9 cellular contexts compared by ENCODE assay signal in the genomic region with DNA sequence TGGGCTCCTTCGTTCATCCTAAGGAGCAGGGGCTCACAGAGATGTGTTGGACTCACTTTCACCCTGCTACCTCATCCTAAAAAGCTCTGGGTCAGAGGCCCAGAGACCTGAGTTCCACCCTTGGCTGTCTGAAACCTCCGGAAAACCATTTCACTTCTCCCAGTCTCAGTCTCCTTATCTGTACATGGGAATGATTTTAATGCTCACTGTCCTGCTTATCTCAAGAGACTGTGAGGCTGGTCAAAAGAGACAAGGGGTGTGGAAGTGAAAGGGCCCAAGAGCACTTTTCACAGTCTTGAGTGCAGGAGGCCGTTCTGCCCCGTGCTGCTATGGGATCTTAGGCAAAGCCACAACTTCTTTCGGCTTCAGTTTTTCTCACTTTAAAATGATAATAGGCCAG. TPM values are rescaled to one million over a fixed set of nuclear protein-coding genes. Genes with fewer than 3 reads are reported as not detected.
"Had no signal": no experiment of that assay in that cellular context is flagged by ENCODE, and none has a peak within 500 bp of the region (broad histone marks: within the 10 kb centered on the region; RNA-seq: fewer than 3 reads in every experiment).

No MANE protein-coding gene starts in this region.

- H3K36me3 ChIP-seq: HAP-1 had no signal

- H2AFZ ChIP-seq: GM23248 had no signal

- H3K4me1 ChIP-seq: HAP-1 had no signal

- H3K27ac ChIP-seq: GM23248, HL-60 had no signal

- H3K9ac ChIP-seq: GM23248 had no signal

- H3K36me3 Mint-ChIP-seq: IgD-negative memory B cell had no signal

- H3K9me3 Mint-ChIP-seq: HFFc6, IgD-negative memory B cell had no signal

- H3K4me3 ChIP-seq: GM23248, HAP-1 had no signal

- H3K9me3 ChIP-seq: HAP-1 had no signal

RNA-seq across cellular contexts. Expression of a gene that starts 13.2 kb away (rescaled TPM):
- total RNA-seq: GM23248, H4, H7, HepG2, HT1080 had no signal
- polyA plus RNA-seq: GM23248, HepG2, IgD-negative memory B cell had no signal

RNA-seq across cellular contexts. Expression of a gene that starts 36.1 kb away (rescaled TPM):
- total RNA-seq: GM23248, HFFc6 had no signal
- polyA plus RNA-seq: GM23248 had no signal
